ENCODE assay signal across 18 cellular contexts in genomic region chr7:19111474-19112143, GRCh38. TPM values are rescaled to one million over a fixed set of nuclear protein-coding genes. Genes with fewer than 3 reads are reported as not detected.
A peak's percentile ranks its signal among the peaks of the same experiment; 100 is the strongest.
DNase-seq lines count a peak whose midpoint lies in the region; ATAC-seq, FAIRE-seq and TF ChIP-seq lines count a peak whose summit lies in the region.
"Had no signal": no experiment of that assay in that cellular context is flagged by ENCODE, and none has a peak within 500 bp of the region (broad histone marks: within the 10 kb centered on the region; RNA-seq: fewer than 3 reads in every experiment).

No MANE protein-coding gene starts in this region.

- H3K4me2 ChIP-seq in H1 (ENCODE audit: insufficient read depth in 1 of 2, low read depth in 2 of 2, low read length in 2 of 2): peak overlapping the region; percentile 37 to 67; a peak in 3 of 4 replicates
- H3K4me2 ChIP-seq: A549 had no signal

- H3K36me3 Mint-ChIP-seq in mesothelial cell of epicardium: peaks cover 8% of the 10 kb centered on the region

- peak overlapping the region in 1 of 10 donors; percentile 11 for H3K27ac ChIP-seq in heart right ventricle
- no peak overlapping the region for H3K27ac ChIP-seq in H1 (ENCODE audit: low read depth, low read length)
- H3K27ac ChIP-seq: A549 had no signal

- no peak overlapping the region for H2BK15ac ChIP-seq in H1 (ENCODE audit: low read length)

- H4K20me1 ChIP-seq in H1 (replicated peaks in 1 of 2; ENCODE audit: control insufficient read depth in 1 of 2, insufficient read depth in 2 of 2, low read length in 2 of 2): peaks cover 10 to 15% of the 10 kb centered on the region in 2 experiments

- H3K36me3 ChIP-seq in heart right ventricle (no peaks in the 10 kb centered on the region), H1 (ENCODE audit: control insufficient read depth in 2 of 4, insufficient read depth in 4 of 4, low read length in 3 of 4) (no peaks in the 10 kb centered on the region; a peak in 1 of 8 replicates)

- peaks cover 0 to 39% (median 15%) of the 10 kb centered on the region in 9 donors for H3K4me1 ChIP-seq in heart right ventricle
- H3K4me1 ChIP-seq in H1 (replicated peaks in 1 of 4; ENCODE audit: control insufficient read depth in 3 of 4, insufficient read depth in 4 of 4, low read length in 3 of 4): peaks cover 14 to 42% (median 22%) of the 10 kb centered on the region in 4 experiments
- H3K4me1 ChIP-seq: A549 had no signal

- H3K9me3 ChIP-seq in heart right ventricle (no peaks in the 10 kb centered on the region), H1 (ENCODE audit: insufficient read depth in 2 of 2, low read depth in 1 of 2, low read length in 1 of 2) (no peaks in the 10 kb centered on the region)
- H3K9me3 ChIP-seq: A549, mucosa of descending colon had no signal

- H2AK5ac ChIP-seq in H1 (ENCODE audit: low read depth, low read length): no peak overlapping the region

- H4K91ac ChIP-seq in H1 (replicated peaks; ENCODE audit: insufficient read length, low read length): no peak overlapping the region

- no peak overlapping the region for H3K56ac ChIP-seq in H1 (replicated peaks; ENCODE audit: insufficient read length, low read depth, low read length)

- intact Hi-C loops in heart right ventricle (cut with DNase I) (loop anchor here in 1 of 10 donors (10.0 kb wide), 1 partner anchor 757 kb away; no protein-coding TSS in a partner anchor), left cardiac atrium (cut with DNase I) (no loop called here)

- POLR2A ChIA-PET in H1 (lab: Charles Lee; ENCODE audit: partially characterized antibody): no interaction called here

- TF ChIP-seq EP300 in H1 (IDR thresholded peaks at IDR 0.05; ENCODE audit: borderline replicate concordance in 1 of 2, low read depth in 2 of 2, low read length in 2 of 2): no peak

- peak overlapping the region in 7 of 10 donors; percentile 14 to 49 (median 40) for H3K4me3 ChIP-seq in heart right ventricle
- H3K4me3 ChIP-seq in H1 (ENCODE audit: extremely low read depth in 1 of 4, insufficient read depth in 2 of 4, low read depth in 3 of 4, low read length in 4 of 4): peak overlapping the region in 1 of 4 experiments; percentile 38; a peak in 1 of 8 replicates
- H3K4me3 ChIP-seq: A549, mucosa of descending colon had no signal

- WGBS in heart right ventricle, 2 donors: 60 to 65% methylated on average over 13 of the region's 13 CpGs
- 1% methylated on average over 12 of the region's 13 CpGs; no CpG with 5 or more reads in 1 of the 2 experiments for WGBS in H1 (ENCODE audit: extremely low coverage in 1 of 2, insufficient coverage in 1 of 2, insufficient read length in 1 of 2, insufficient replicate concordance in 2 of 2, low coverage in 1 of 2, low lambda C conversion rate in 2 of 2, missing lambda C conversion rate in 1 of 2), 2 experiments

- ATAC-seq in heart right ventricle: no peak
- no peak for ATAC-seq in left cardiac atrium
- ATAC-seq in HG03159 (IDR thresholded peaks at IDR 0.05; ENCODE audit: unreplicated experiment): no peak
- ATAC-seq: A549, mucosa of descending colon had no signal

- H3K4me1 Mint-ChIP-seq in mesothelial cell of epicardium: peaks cover 69% of the 10 kb centered on the region

- H2AFZ ChIP-seq in H1 (ENCODE audit: low read length): no peak overlapping the region

- peak overlapping the region; percentile 91 for H3K27ac Mint-ChIP-seq in mesothelial cell of epicardium
- H3K27ac Mint-ChIP-seq: activated B cell treated with CpG ODN at 0.5 μM for 24 hours had no signal

- no peak overlapping the region for H4K5ac ChIP-seq in H1 (ENCODE audit: insufficient read length, low read depth, low read length)

- no peak for DNase-seq in heart right ventricle
- no peak for DNase-seq in left cardiac atrium
- no peak for DNase-seq in H1 (ENCODE audit: low read depth in 1 of 2, low spot score in 2 of 2)
- DNase-seq in mesothelial cell of epicardium (ENCODE audit: low spot score in 2 of 2, unreplicated experiment in 2 of 2): no peak
- DNase-seq in stimulated activated CD4-positive, alpha-beta T cell treated with anti-CD3 and anti-CD28 coated beads, Interleukin-2, amount 100 ng/mL, for 48 hours: no peak
- DNase-seq in DMS 273 treated with DMSO at 0.1 percent for 48 hours (lab: John Stamatoyannopoulos, UW): no peak
- DNase-seq in NCI-H2196 treated with DMSO at 0.1 percent for 48 hours (lab: John Stamatoyannopoulos, UW; ENCODE audit: unreplicated experiment): no peak
- DNase-seq: activated B cell treated with CpG ODN at 0.5 μM for 24 hours, foreskin melanocyte, mucosa of descending colon, NCI-H187, NCI-H524 treated with DMSO at 0.1 percent for 48 hours had no signal

- peak overlapping the region; percentile 92 for H3K4me3 Mint-ChIP-seq in mesothelial cell of epicardium

- H2BK120ac ChIP-seq in H1 (replicated peaks; ENCODE audit: low read depth, low read length): no peak overlapping the region

- H3K14ac ChIP-seq in H1 (ENCODE audit: insufficient read length): no peak overlapping the region

- H3K27me3 Mint-ChIP-seq in mesothelial cell of epicardium (ENCODE audit: low read depth): peaks cover 85% of the 10 kb centered on the region

- no peak overlapping the region for H4K8ac ChIP-seq in H1 (ENCODE audit: extremely low read depth, insufficient read depth, low read length)

- no peaks in the 10 kb centered on the region for H3K9me3 Mint-ChIP-seq in mesothelial cell of epicardium
- H3K9me3 Mint-ChIP-seq: activated B cell treated with CpG ODN at 0.5 μM for 24 hours had no signal

- H3K79me2 ChIP-seq in H1 (ENCODE audit: control insufficient read depth in 1 of 2, insufficient read depth in 2 of 2, low read length in 2 of 2): no peaks in the 10 kb centered on the region

- H3K18ac ChIP-seq in H1 (ENCODE audit: extremely low read depth, low read length): no peak overlapping the region

- no peak overlapping the region for H3K23ac ChIP-seq in H1 (ENCODE audit: insufficient read length)

- no peak overlapping the region for H2BK20ac ChIP-seq in H1 (ENCODE audit: low read length)

- FAIRE-seq in H1 (lab: Jason Lieb, UNC): no peak
- FAIRE-seq: A549, GM18507, GM19239, islet of Langerhans had no signal

- no peak overlapping the region for H2BK12ac ChIP-seq in H1 (ENCODE audit: low read depth, low read length)

- CTCF ChIA-PET in H1 (lab: Charles Lee; ENCODE audit: partially characterized antibody): no interaction called here

- TF ChIP-seq CTCF in heart right ventricle (IDR thresholded peaks at IDR 0.05): no peak
- no peak for TF ChIP-seq CTCF in H1 (IDR thresholded peaks at IDR 0.05; ENCODE audit: control extremely low read depth in 1 of 3, insufficient read depth in 1 of 3, low read depth in 1 of 3, low read length in 3 of 3)
- no peak for TF ChIP-seq CTCF in mesothelial cell of epicardium (IDR thresholded peaks at IDR 0.05; ENCODE audit: unreplicated experiment)

- no peak overlapping the region for H3K9ac ChIP-seq in H1 (replicated peaks in 1 of 4; ENCODE audit: extremely low read depth in 1 of 4, low read depth in 3 of 4, low read length in 3 of 4)

- no peak overlapping the region for H3K4ac ChIP-seq in H1 (replicated peaks; ENCODE audit: insufficient read length, low read depth, low read length)

- TF ChIP-seq POLR2A in H1 (IDR thresholded peaks at IDR 0.05; ENCODE audit: control extremely low read depth in 1 of 2, low read depth in 2 of 2, low read length in 2 of 2): no peak

- H2BK5ac ChIP-seq in H1 (ENCODE audit: low read depth, low read length): no peak overlapping the region

- H3K79me1 ChIP-seq in H1 (ENCODE audit: low read depth, low read length): no peaks in the 10 kb centered on the region

- H3K23me2 ChIP-seq in H1 (ENCODE audit: low read depth, low read length): peaks cover 21% of the 10 kb centered on the region

- H3K27me3 ChIP-seq in heart right ventricle (peaks cover 0 to 100% (median 95%) of the 10 kb centered on the region in 7 donors), H1 (replicated peaks in 1 of 4; ENCODE audit: control insufficient read depth in 3 of 4, extremely low read depth in 1 of 4, insufficient read depth in 3 of 4, low read length in 3 of 4) (peaks cover 73 to 100% (median 87%) of the 10 kb centered on the region in 4 experiments)

- TF ChIP-seq RAD21 in H1 (IDR thresholded peaks at IDR 0.05 in 1 of 2, conservative IDR thresholded peaks at IDR 0.05 in 1 of 2; ENCODE audit: low read depth in 2 of 2, low read length in 2 of 2): no peak

TF ChIP-seq in H1, 55 proteins besides CTCF, POLR2A, EP300 and RAD21:
- TF ChIP-seq RNF2 (IDR thresholded peaks at IDR 0.05; ENCODE audit: borderline replicate concordance, low read depth, low read length, missing control alignments, poor library complexity, severe bottlenecking) (peak; percentile 84), CBX8 (IDR thresholded peaks at IDR 0.05; ENCODE audit: borderline replicate concordance, low read depth, low read length) (peak; percentile 90; the same call in 1 of the 2 replicates), EGR1 (IDR thresholded peaks at IDR 0.05; ENCODE audit: borderline replicate concordance, low read depth, low read length) (no peak)

RNA-seq across cellular contexts. Expression of gene TWIST1, which starts 5.8 kb away (rescaled TPM):
- total RNA-seq in heart right ventricle (1 to 10 TPM in 7 of 10 donors, under 1 TPM in 3; 0.45 to 3.5 (median 1.3) TPM), left cardiac atrium (1 to 10 TPM; 3.2 to 5.4 TPM), mesothelial cell of epicardium (111 to 126 TPM (median 120 TPM) in 3 replicates)
- polyA plus RNA-seq in heart right ventricle (1 to 10 TPM; 3.2 to 3.4 TPM), H1 (2011; rRNA removed) (0.29 and 0.75 TPM in 2 replicates)
- 0.31 and 0.52 TPM in 2 replicates for total RNA-seq in H1 (2021; fragmentation: NEBNext Ultra II Directional; extraction: Animal tissue kit (Norgen Biotek cat#: 25700))
- 0.53 TPM for polyA plus RNA-seq in H1 (2011; cell fraction: cytosol; rRNA removed)
- polyA plus RNA-seq in H1 (2011; cell fraction: nucleus; rRNA removed): 0.41 TPM
- 0.24 to 0.75 TPM (median 0.48 TPM) in 3 of 4 replicates, not detected in the other for polyA plus RNA-seq in H1 (2012, experiment 1 of 2)
- polyA plus RNA-seq in H1 (2012, experiment 2 of 2): 0.20 TPM
- 0.75 TPM for polyA plus RNA-seq in H1 (2013, experiment 1 of 2)
- polyA plus RNA-seq in H1 (2013, experiment 2 of 2): 0.77 TPM
- polyA minus RNA-seq in H1 (2011; rRNA and poly(A)+ RNA removed): not detected in 2 replicates
- polyA minus RNA-seq in H1 (2011; cell fraction: cytosol; rRNA and poly(A)+ RNA removed): not detected
- 0.90 TPM for polyA minus RNA-seq in H1 (2011; cell fraction: nucleus; rRNA and poly(A)+ RNA removed)
- total RNA-seq: activated B cell treated with CpG ODN at 0.5 μM for 24 hours had no signal

RNA-seq across cellular contexts. Expression of gene FERD3L, which starts 33.6 kb away (rescaled TPM):
- not detected for total RNA-seq in heart right ventricle
- under 1 TPM in 1 of 2 donors, not detected in 1; 0.09 TPM for polyA plus RNA-seq in heart right ventricle
- not detected for total RNA-seq in left cardiac atrium
- not detected in 2 replicates for total RNA-seq in H1 (2021; fragmentation: NEBNext Ultra II Directional; extraction: Animal tissue kit (Norgen Biotek cat#: 25700))
- polyA plus RNA-seq in H1 (2011; rRNA removed): not detected in 2 replicates
- polyA plus RNA-seq in H1 (2011; cell fraction: cytosol; rRNA removed): not detected
- polyA plus RNA-seq in H1 (2011; cell fraction: nucleus; rRNA removed): not detected
- polyA plus RNA-seq in H1 (2012, experiment 1 of 2): not detected in 4 replicates
- polyA plus RNA-seq in H1 (2012, experiment 2 of 2): not detected
- polyA plus RNA-seq in H1 (2013, experiment 1 of 2): not detected
- not detected for polyA plus RNA-seq in H1 (2013, experiment 2 of 2)
- not detected in 2 replicates for polyA minus RNA-seq in H1 (2011; rRNA and poly(A)+ RNA removed)
- polyA minus RNA-seq in H1 (2011; cell fraction: cytosol; rRNA and poly(A)+ RNA removed): not detected
- polyA minus RNA-seq in H1 (2011; cell fraction: nucleus; rRNA and poly(A)+ RNA removed): not detected
- total RNA-seq in mesothelial cell of epicardium: not detected in 3 replicates
- total RNA-seq: activated B cell treated with CpG ODN at 0.5 μM for 24 hours, mucosa of descending colon, posterior vena cava had no signal
- polyA plus RNA-seq: A549 had no signal

Comparison
In these comparisons a context has a peak if more than half of its experiments do, and no peak if none do; other contexts are left out.
1. RNA of gene TWIST1, which starts 5.8 kb away (total RNA-seq): 111 to 126 TPM in mesothelial cell of epicardium; 3.2 to 5.4 TPM in left cardiac atrium, 0.45 to 3.5 TPM in heart right ventricle and 0.31 to 0.52 TPM in H1; every median in the first group is over 10 times any median in the second.